Comparison of ENCODE assay signal across 24 cellular contexts in the genomic region with DNA sequence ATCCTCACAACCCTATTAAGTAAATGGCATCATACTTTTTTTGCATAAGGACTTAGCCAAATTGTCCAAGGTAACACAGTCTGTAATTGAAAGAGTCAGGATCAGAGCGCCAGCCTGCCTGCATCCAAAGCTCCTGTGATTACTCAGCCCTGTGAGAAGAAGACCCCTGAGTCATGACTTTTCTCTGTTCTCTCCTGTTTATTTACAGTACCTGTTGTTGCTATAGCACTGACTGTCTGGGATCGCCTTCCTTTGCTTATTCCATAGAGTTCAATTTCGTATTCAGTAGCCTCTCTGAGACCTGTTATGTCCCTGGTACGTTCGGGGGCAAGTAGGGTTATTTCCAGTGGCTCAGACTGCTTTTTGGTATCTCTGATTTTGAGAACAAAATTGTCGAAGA.
A peak's percentile ranks its signal among the peaks of the same experiment; 100 is the strongest.
DNase-seq lines count a peak whose midpoint lies in the region; ATAC-seq and TF ChIP-seq lines count a peak whose summit lies in the region.
"Had no signal": no experiment of that assay in that cellular context is flagged by ENCODE, and none has a peak within 500 bp of the region (broad histone marks: within the 10 kb centered on the region; RNA-seq: fewer than 3 reads in every experiment).

No MANE protein-coding gene starts in this region.

- H4K5ac ChIP-seq in IMR-90 (ENCODE audit: low read depth, low read length), result no peak overlapping the region; the same call in 1 of the 2 replicates

- no peak overlapping the region for H2BK20ac ChIP-seq in IMR-90 (ENCODE audit: low read depth, low read length)

- no peak overlapping the region for H3K23ac ChIP-seq in IMR-90 (ENCODE audit: low read depth, low read length)
- H3K23ac ChIP-seq in mesenchymal stem cell (ENCODE audit: low read length in 2 of 2), result no peak overlapping the region

- H3K9me1 ChIP-seq in IMR-90 (ENCODE audit: insufficient read depth, low read length), result 0 out of 2 replicates have a peak, but pooled peaks cover 4% of the 10 kb centered on the region

- dilution Hi-C loops in IMR-90 (cut with HindIII; ENCODE audit: low sequenced_read_pairs, unreplicated experiment), result no loop called here

- no TSS peak for BruUV-seq in IMR-90 (replicated peaks; lab: Mats Ljungman, UMichigan)

- CTCF ChIA-PET in IMR-90 (lab: Yijun Ruan, JAX), result interaction anchor here (1.4 kb wide), 1 partner anchor 12 kb away, joined by 4 read pairs; no protein-coding TSS in a partner anchor

- no peak overlapping the region for H3K27ac ChIP-seq in IMR-90 (ENCODE audit: insufficient read depth, low read length)
- H3K27ac ChIP-seq in VCaP, result peak overlapping the region; percentile 39
- no peak overlapping the region for H3K27ac ChIP-seq in mesenchymal stem cell (ENCODE audit: low read length, poor library complexity, severe bottlenecking)
- peak overlapping the region; percentile 1 for H3K27ac ChIP-seq in stomach smooth muscle (ENCODE audit: low read length)
- H3K27ac ChIP-seq in lower lobe of right lung, result no peak overlapping the region
- H3K27ac ChIP-seq: GM23248, SK-N-MC had no signal

- H2AFZ ChIP-seq in IMR-90 (replicated peaks; ENCODE audit: low read length, poor library complexity), result no peak overlapping the region
- H2AFZ ChIP-seq in mesenchymal stem cell (ENCODE audit: low read depth, low read length), result no peak overlapping the region
- H2AFZ ChIP-seq: GM23248 had no signal

- WGBS in IMR-90 (ENCODE audit: extremely low coverage in 2 of 2, insufficient read length in 1 of 2), 2 experiments, result 83% methylated on average over 1 of the region's 6 CpGs; no CpG with 5 or more reads in 1 of the 2 experiments
- WGBS in mesenchymal stem cell, result 89% methylated on average over 6 of the region's 6 CpGs

- H3K36me3 ChIP-seq in IMR-90 (ENCODE audit: control insufficient read depth, insufficient read depth, low read length) (peaks cover 28% of the 10 kb centered on the region), mesenchymal stem cell (ENCODE audit: control insufficient read depth in 1 of 2, insufficient read depth in 2 of 2, low read depth in 1 of 2, low read length in 2 of 2) (peaks cover 16 to 97% of the 10 kb centered on the region in 2 experiments), stomach smooth muscle (ENCODE audit: control insufficient read depth in 2 of 2, insufficient read depth in 2 of 2, low read length in 2 of 2) (peaks cover 20 to 40% of the 10 kb centered on the region in 2 donors), lower lobe of right lung (no peaks in the 10 kb centered on the region)

- H3K4me1 ChIP-seq in IMR-90 (ENCODE audit: control insufficient read depth, insufficient read depth, low read length) (peaks cover 16% of the 10 kb centered on the region), mesenchymal stem cell (ENCODE audit: control insufficient read depth, insufficient read depth, low read depth, low read length) (peaks cover 2% of the 10 kb centered on the region), stomach smooth muscle (ENCODE audit: control insufficient read depth, insufficient read depth, low read length) (peaks cover 3% of the 10 kb centered on the region), lower lobe of right lung (peaks cover 5% of the 10 kb centered on the region)
- H3K4me1 ChIP-seq: Peyer's patch had no signal

- no peak for TF ChIP-seq CTCF in IMR-90 (conservative IDR thresholded peaks at IDR 0.05; ENCODE audit: low read depth, low read length)
- TF ChIP-seq CTCF in VCaP (conservative IDR thresholded peaks at IDR 0.05), result no peak
- no peak for TF ChIP-seq CTCF in lower lobe of right lung (IDR thresholded peaks at IDR 0.05)

- H3K4me3 ChIP-seq in IMR-90 (ENCODE audit: insufficient read depth, low read depth, low read length) (no peak overlapping the region), mesenchymal stem cell (ENCODE audit: insufficient read depth in 1 of 2, low read depth in 1 of 2, low read length in 2 of 2) (no peak overlapping the region), stomach smooth muscle (ENCODE audit: low read length in 2 of 2) (no peak overlapping the region), lower lobe of right lung (no peak overlapping the region)
- H3K4me3 ChIP-seq: GM23248, Peyer's patch, SK-N-MC had no signal

- no peak for DNase-seq in IMR-90
- DNase-seq in mesenchymal stem cell, result peak; percentile 34
- no peak for DNase-seq in lower lobe of right lung
- no peak for DNase-seq in pons (ENCODE audit: low spot score)
- no peak for DNase-seq in NCI-H187 (lab: John Stamatoyannopoulos, UW)
- DNase-seq: C1 segment of cervical spinal cord; CD4-positive, alpha-beta memory T cell; COR-L47; GF-D8; GM23248; H9; KBM-7; MV-4-11; NCI-H1105; NCI-H1436 treated with DMSO at 0.1 percent for 48 hours; NCI-H1930; NCI-H446 treated with DMSO at 0.1 percent for 48 hours; NCI-H526; OCI-M1; Peyer's patch; SIG-M5 had no signal

- H3K14ac ChIP-seq in IMR-90 (replicated peaks; ENCODE audit: low read depth, low read length) (no peak overlapping the region), mesenchymal stem cell (ENCODE audit: low read length in 2 of 2) (no peak overlapping the region)

- H3K4ac ChIP-seq in IMR-90 (ENCODE audit: low read depth, low read length) (no peak overlapping the region), mesenchymal stem cell (ENCODE audit: low read depth in 1 of 2, low read length in 2 of 2) (no peak overlapping the region)

- intact Hi-C loops in IMR-90 (cut with micrococcal nuclease), result no loop called here
- intact Hi-C loops in lower lobe of right lung (cut with DNase I), result no loop called here

- H3K9me3 ChIP-seq in IMR-90 (ENCODE audit: control insufficient read depth, insufficient read depth, low read length), result no peaks in the 10 kb centered on the region
- no peaks in the 10 kb centered on the region for H3K9me3 ChIP-seq in mesenchymal stem cell (ENCODE audit: control insufficient read depth, low read length)
- no peaks in the 10 kb centered on the region for H3K9me3 ChIP-seq in stomach smooth muscle (ENCODE audit: control insufficient read depth in 2 of 2, low read length in 2 of 2)
- no peaks in the 10 kb centered on the region for H3K9me3 ChIP-seq in lower lobe of right lung
- H3K9me3 ChIP-seq: Peyer's patch had no signal

- no peak overlapping the region for H3K56ac ChIP-seq in IMR-90 (ENCODE audit: extremely low read depth, insufficient read depth, low read length)

- H3K18ac ChIP-seq in IMR-90 (ENCODE audit: low read depth, low read length) (peak overlapping the region; percentile 67), mesenchymal stem cell (ENCODE audit: low read depth in 1 of 2, low read length in 2 of 2) (peak overlapping the region in 1 of 2 experiments; percentile 21)

- no peak overlapping the region for H2AK9ac ChIP-seq in IMR-90 (replicated peaks; ENCODE audit: low read depth, low read length, poor library complexity)

- no peak for TF ChIP-seq POLR2A in IMR-90 (IDR thresholded peaks at IDR 0.05; ENCODE audit: low read depth, low read length)

- no peak overlapping the region for H2BK12ac ChIP-seq in mesenchymal stem cell (ENCODE audit: low read length in 2 of 2)

- no peak for TF ChIP-seq RAD21 in IMR-90 (IDR thresholded peaks at IDR 0.05; ENCODE audit: low read length)

- ATAC-seq in IMR-90 (ENCODE audit: low read depth) (no peak), lower lobe of right lung (no peak)

- POLR2A ChIA-PET in IMR-90 (lab: Charles Lee; ENCODE audit: unreplicated experiment), result no interaction called here

- in situ Hi-C loops in IMR-90 (cut with MboI; ENCODE audit: low sequenced_read_pairs), result no loop called here

- H2BK5ac ChIP-seq in IMR-90 (ENCODE audit: low read depth, low read length, poor library complexity, severe bottlenecking), result no peak overlapping the region
- no peak overlapping the region for H2BK5ac ChIP-seq in mesenchymal stem cell (ENCODE audit: low read depth, low read length, poor library complexity, severe bottlenecking)

- H3K9ac ChIP-seq in IMR-90 (ENCODE audit: low read depth, low read length), result no peak overlapping the region
- H3K9ac ChIP-seq in mesenchymal stem cell (ENCODE audit: low read length), result no peak overlapping the region
- no peak overlapping the region for H3K9ac ChIP-seq in stomach smooth muscle (ENCODE audit: low read length in 2 of 2)
- H3K9ac ChIP-seq: GM23248 had no signal

- H2AK5ac ChIP-seq in IMR-90 (ENCODE audit: low read depth, low read length), result no peak overlapping the region
- H2AK5ac ChIP-seq in mesenchymal stem cell (ENCODE audit: low read length, severe bottlenecking), result peak overlapping the region; percentile 67

- H3K27me3 ChIP-seq in IMR-90 (ENCODE audit: control insufficient read depth, insufficient read depth, low read length), result no peaks in the 10 kb centered on the region
- no peaks in the 10 kb centered on the region for H3K27me3 ChIP-seq in mesenchymal stem cell (ENCODE audit: control insufficient read depth in 1 of 2, insufficient read depth in 1 of 2, low read length in 2 of 2)
- H3K27me3 ChIP-seq in stomach smooth muscle (ENCODE audit: control insufficient read depth in 1 of 2, insufficient read depth in 2 of 2, low read length in 2 of 2), result no peaks in the 10 kb centered on the region
- H3K27me3 ChIP-seq in lower lobe of right lung (ENCODE audit: low read depth), result no peaks in the 10 kb centered on the region
- H3K27me3 ChIP-seq: Peyer's patch had no signal

- no peak overlapping the region for H4K8ac ChIP-seq in IMR-90 (ENCODE audit: low read depth in 2 of 2, low read length in 2 of 2)
- H4K8ac ChIP-seq in mesenchymal stem cell (ENCODE audit: low read length), result no peak overlapping the region

- H4K91ac ChIP-seq in IMR-90 (ENCODE audit: insufficient read depth, low read depth, low read length), result no peak overlapping the region
- no peak overlapping the region for H4K91ac ChIP-seq in mesenchymal stem cell (ENCODE audit: low read length)

- H2BK15ac ChIP-seq in IMR-90 (ENCODE audit: low read depth, low read length) (no peak overlapping the region), mesenchymal stem cell (ENCODE audit: low read depth, poor library complexity, severe bottlenecking) (no peak overlapping the region)

- no peak overlapping the region for H2BK120ac ChIP-seq in IMR-90 (ENCODE audit: low read depth, low read length)
- no peak overlapping the region for H2BK120ac ChIP-seq in mesenchymal stem cell (ENCODE audit: low read depth, low read length)

- H3K79me1 ChIP-seq in IMR-90 (ENCODE audit: low read depth in 1 of 2, low read length in 2 of 2) (no peaks in the 10 kb centered on the region), mesenchymal stem cell (replicated peaks; ENCODE audit: low read length, poor library complexity, severe bottlenecking) (no peaks in the 10 kb centered on the region)

- no peak overlapping the region for H3K4me2 ChIP-seq in IMR-90 (ENCODE audit: low read depth, low read length)
- H3K4me2 ChIP-seq in mesenchymal stem cell (ENCODE audit: low read length, poor library complexity, severe bottlenecking), result no peak overlapping the region

- no peaks in the 10 kb centered on the region for H4K20me1 ChIP-seq in IMR-90 (ENCODE audit: insufficient read depth, low read length)

TF ChIP-seq in IMR-90, 13 proteins besides CTCF, POLR2A, EP300 and RAD21 (continues in another document):
- no peak for TF ChIP-seq USF2 (IDR thresholded peaks at IDR 0.05; ENCODE audit: low read depth, low read length)

Comparison
In these comparisons a context has a peak if more than half of its experiments do, and no peak if none do; other contexts are left out.
1. H3K27ac ChIP-seq: peak in VCaP (single experiment) and stomach smooth muscle (single experiment); none in IMR-90 (single experiment), mesenchymal stem cell (single experiment) and lower lobe of right lung (single experiment).